8 cellular contexts compared by ENCODE assay signal in genomic region chr7:16646427-16647081, GRCh38. TPM values are rescaled to one million over a fixed set of nuclear protein-coding genes. Genes with fewer than 3 reads are reported as not detected.
DNase-seq lines count a peak whose midpoint lies in the region; ATAC-seq and TF ChIP-seq lines count a peak whose summit lies in the region.

No MANE protein-coding gene starts in this region.

- peak overlapping the region; percentile 93 for H3K4me3 Mint-ChIP-seq in activated CD4-positive, alpha-beta T cell treated with anti-CD3 and anti-CD28 coated beads, Interleukin-2, amount 10 ng/mL, durations not matched to agents 24 days and 14 days
- peak overlapping the region; percentile 97 for H3K4me3 Mint-ChIP-seq in activated T-helper 2 cell treated with anti-CD3 and anti-CD28 coated beads, Interferon-gamma antibody, Interleukin-2, Interleukin-4, amounts not matched to agents 10 μg/mL and 5 μg/mL and 100 μg/mL, durations not matched to agents 14 hours and 24 hours and 36 hours (ENCODE audit: low read depth)

- DNase-seq in activated CD4-positive, alpha-beta T cell treated with anti-CD3 and anti-CD28 coated beads, Interleukin-2, amount 10 ng/mL, durations not matched to agents 24 days and 14 days, result no peak
- DNase-seq in activated CD4-positive, alpha-beta T cell treated with anti-CD3 and anti-CD28 coated beads for 4 hours, result no peak
- peak; percentile 8 for DNase-seq in MG63
- DNase-seq in activated T-helper 2 cell treated with anti-CD3 and anti-CD28 coated beads, Interferon-gamma antibody, Interleukin-2, Interleukin-4, amounts not matched to agents 10 μg/mL and 5 μg/mL and 100 μg/mL, durations not matched to agents 14 hours and 24 hours and 36 hours (ENCODE audit: low spot score), result no peak
- DNase-seq in Right ventricle myocardium superior, result no peak
- no peak for DNase-seq in psoas muscle
- no peak for DNase-seq in NCI-H446 treated with DMSO at 0.1 percent for 48 hours (lab: John Stamatoyannopoulos, UW)
- no peak for DNase-seq in kidney glomerular epithelial cell (lab: John Stamatoyannopoulos, UW)

- H3K4me3 ChIP-seq in MG63, result peak overlapping the region; percentile 99
- H3K4me3 ChIP-seq in psoas muscle, result peak overlapping the region; percentile 96

- peaks cover 32% of the 10 kb centered on the region for H3K36me3 Mint-ChIP-seq in activated CD4-positive, alpha-beta T cell treated with anti-CD3 and anti-CD28 coated beads, Interleukin-2, amount 10 ng/mL, durations not matched to agents 24 days and 14 days (ENCODE audit: low read depth)
- peaks cover 35% of the 10 kb centered on the region for H3K36me3 Mint-ChIP-seq in activated T-helper 2 cell treated with anti-CD3 and anti-CD28 coated beads, Interferon-gamma antibody, Interleukin-2, Interleukin-4, amounts not matched to agents 10 μg/mL and 5 μg/mL and 100 μg/mL, durations not matched to agents 14 hours and 24 hours and 36 hours (ENCODE audit: low read depth)

- H3K27ac ChIP-seq in psoas muscle, result peak overlapping the region; percentile 98

- peaks cover 57% of the 10 kb centered on the region for H3K4me1 Mint-ChIP-seq in activated CD4-positive, alpha-beta T cell treated with anti-CD3 and anti-CD28 coated beads, Interleukin-2, amount 10 ng/mL, durations not matched to agents 24 days and 14 days
- H3K4me1 Mint-ChIP-seq in activated T-helper 2 cell treated with anti-CD3 and anti-CD28 coated beads, Interferon-gamma antibody, Interleukin-2, Interleukin-4, amounts not matched to agents 10 μg/mL and 5 μg/mL and 100 μg/mL, durations not matched to agents 14 hours and 24 hours and 36 hours (ENCODE audit: low read depth), result peaks cover 54% of the 10 kb centered on the region

- WGBS in psoas muscle, 3 donors, result 0 to 1% (median 0%) methylated on average over 20 to 34 of the region's 34 CpGs

- H3K27me3 Mint-ChIP-seq in activated CD4-positive, alpha-beta T cell treated with anti-CD3 and anti-CD28 coated beads, Interleukin-2, amount 10 ng/mL, durations not matched to agents 24 days and 14 days, result no peaks in the 10 kb centered on the region
- no peaks in the 10 kb centered on the region for H3K27me3 Mint-ChIP-seq in activated T-helper 2 cell treated with anti-CD3 and anti-CD28 coated beads, Interferon-gamma antibody, Interleukin-2, Interleukin-4, amounts not matched to agents 10 μg/mL and 5 μg/mL and 100 μg/mL, durations not matched to agents 14 hours and 24 hours and 36 hours (ENCODE audit: low read depth)

- no peak for TF ChIP-seq CTCF in psoas muscle (IDR thresholded peaks at IDR 0.05)

- peak; percentile 7 for ATAC-seq in Right ventricle myocardium superior (ENCODE audit: poor library complexity)
- peak; percentile 11 to 51 (median 32) for ATAC-seq in psoas muscle

- peaks cover 6% of the 10 kb centered on the region for H3K9me3 Mint-ChIP-seq in activated CD4-positive, alpha-beta T cell treated with anti-CD3 and anti-CD28 coated beads, Interleukin-2, amount 10 ng/mL, durations not matched to agents 24 days and 14 days
- H3K9me3 Mint-ChIP-seq in activated T-helper 2 cell treated with anti-CD3 and anti-CD28 coated beads, Interferon-gamma antibody, Interleukin-2, Interleukin-4, amounts not matched to agents 10 μg/mL and 5 μg/mL and 100 μg/mL, durations not matched to agents 14 hours and 24 hours and 36 hours, result no peaks in the 10 kb centered on the region

- peak overlapping the region; percentile 99 for H3K27ac Mint-ChIP-seq in activated CD4-positive, alpha-beta T cell treated with anti-CD3 and anti-CD28 coated beads, Interleukin-2, amount 10 ng/mL, durations not matched to agents 24 days and 14 days
- H3K27ac Mint-ChIP-seq in activated T-helper 2 cell treated with anti-CD3 and anti-CD28 coated beads, Interferon-gamma antibody, Interleukin-2, Interleukin-4, amounts not matched to agents 10 μg/mL and 5 μg/mL and 100 μg/mL, durations not matched to agents 14 hours and 24 hours and 36 hours, result peak overlapping the region; percentile 97

- peaks cover 72% of the 10 kb centered on the region for H3K4me1 ChIP-seq in psoas muscle

- H3K9me3 ChIP-seq in MG63 (no peaks in the 10 kb centered on the region), psoas muscle (no peaks in the 10 kb centered on the region)

- intact Hi-C loops in activated CD4-positive, alpha-beta T cell treated with anti-CD3 and anti-CD28 coated beads, Interleukin-2, amount 10 ng/mL, durations not matched to agents 24 days and 14 days (cut with micrococcal nuclease), result loop anchor here (1.0 to 10.0 kb wide), 5 partner anchors 41 to 651 kb away; partner anchors contain the start of gene AHR
- intact Hi-C loops in activated T-helper 2 cell treated with anti-CD3 and anti-CD28 coated beads, Interferon-gamma antibody, Interleukin-2, Interleukin-4, amounts not matched to agents 10 μg/mL and 5 μg/mL and 100 μg/mL, durations not matched to agents 14 hours and 24 hours and 36 hours (cut with micrococcal nuclease), result loop anchor here (1.0 to 10.0 kb wide), 7 partner anchors 36 to 1298 kb away; partner anchors contain the start of genes AHR, SNX13 and TSPAN13
- intact Hi-C loops in Right ventricle myocardium superior (cut with DNase I) (no loop called here), psoas muscle (cut with DNase I) (no loop called here)

- peaks cover 7% of the 10 kb centered on the region for H3K36me3 ChIP-seq in MG63
- peaks cover 0 to 2% of the 10 kb centered on the region in 2 donors for H3K36me3 ChIP-seq in psoas muscle (ENCODE audit: insufficient read depth in 1 of 2, low read depth in 1 of 2)

- H3K27me3 ChIP-seq in MG63 (no peaks in the 10 kb centered on the region), psoas muscle (ENCODE audit: insufficient read depth in 3 of 3, low read length in 2 of 3) (no peaks in the 10 kb centered on the region)

RNA-seq across cellular contexts. Expression of gene BZW2, which starts 0.6 kb away (rescaled TPM):
- 104 and 113 TPM in 2 replicates for total RNA-seq in activated CD4-positive, alpha-beta T cell treated with anti-CD3 and anti-CD28 coated beads, Interleukin-2, amount 10 ng/mL, durations not matched to agents 24 days and 14 days
- total RNA-seq in MG63 (2014; rRNA removed; shearing (Covaris generic); ENCODE audit: low replicate concordance), result 120 and 182 TPM in 2 replicates
- 82.9 and 90.2 TPM in 2 replicates for total RNA-seq in activated T-helper 2 cell treated with anti-CD3 and anti-CD28 coated beads, Interferon-gamma antibody, Interleukin-2, Interleukin-4, amounts not matched to agents 10 μg/mL and 5 μg/mL and 100 μg/mL, durations not matched to agents 14 hours and 24 hours and 36 hours
- total RNA-seq in Right ventricle myocardium superior (359 TPM), psoas muscle (100 to 1,000 TPM; 133 to 163 (median 155) TPM)
- 100 to 1,000 TPM in 2 of 3 donors, 10 to 100 TPM in 1; 83.7 to 133 (median 101) TPM for polyA plus RNA-seq in psoas muscle

RNA-seq across cellular contexts. Expression of gene ANKMY2, which starts 1.0 kb away (rescaled TPM):
- 8.0 and 8.7 TPM in 2 replicates for total RNA-seq in activated CD4-positive, alpha-beta T cell treated with anti-CD3 and anti-CD28 coated beads, Interleukin-2, amount 10 ng/mL, durations not matched to agents 24 days and 14 days
- total RNA-seq in MG63 (2014; rRNA removed; shearing (Covaris generic); ENCODE audit: low replicate concordance), result 18.5 and 21.0 TPM in 2 replicates
- total RNA-seq in activated T-helper 2 cell treated with anti-CD3 and anti-CD28 coated beads, Interferon-gamma antibody, Interleukin-2, Interleukin-4, amounts not matched to agents 10 μg/mL and 5 μg/mL and 100 μg/mL, durations not matched to agents 14 hours and 24 hours and 36 hours, result 8.7 TPM in 2 replicates
- total RNA-seq in Right ventricle myocardium superior, result 21.5 TPM
- total RNA-seq in psoas muscle, result 10 to 100 TPM in 3 of 4 donors, 1 to 10 TPM in 1; 7.7 to 16.2 (median 11.3) TPM
- polyA plus RNA-seq in psoas muscle, result 1 to 10 TPM; 4.5 to 9.9 (median 5.9) TPM

Comparison
In these comparisons a context has a peak if more than half of its experiments do, and no peak if none do; other contexts are left out.
1. intact Hi-C loops: an anchor here in activated CD4-positive, alpha-beta T cell treated with anti-CD3 and anti-CD28 coated beads, Interleukin-2, amount 10 ng/mL, durations not matched to agents 24 days and 14 days (1.0 to 10.0 kb wide) and activated T-helper 2 cell treated with anti-CD3 and anti-CD28 coated beads, Interferon-gamma antibody, Interleukin-2, Interleukin-4, amounts not matched to agents 10 μg/mL and 5 μg/mL and 100 μg/mL, durations not matched to agents 14 hours and 24 hours and 36 hours (1.0 to 10.0 kb wide); none called in Right ventricle myocardium superior and psoas muscle.